29 cellular contexts compared by ENCODE assay signal in genomic region chr7:98364220-98364619, GRCh38. TPM values are rescaled to one million over a fixed set of nuclear protein-coding genes. Genes with fewer than 3 reads are reported as not detected.
"Had no signal": no experiment of that assay in that cellular context is flagged by ENCODE, and none has a peak within 500 bp of the region (broad histone marks: within the 10 kb centered on the region; RNA-seq: fewer than 3 reads in every experiment).

No MANE protein-coding gene starts in this region.

- H3K36me3 ChIP-seq: brain microvascular endothelial cell, SJCRH30 had no signal

- ATAC-seq: activated CD4-positive, alpha-beta T cell treated with anti-CD3 and anti-CD28 coated beads for 36 hours; activated CD4-positive, CD25-positive, alpha-beta regulatory T cell treated with anti-CD3 and anti-CD28 coated beads, Interleukin-2, amount 50 U/mL, for 24 hours; activated CD8-positive, alpha-beta T cell treated with anti-CD3 and anti-CD28 coated beads, Interleukin-2, amount 10 ng/mL, durations not matched to agents 7 days and 5 days; activated T-cell treated with anti-CD3 and anti-CD28 coated beads, Interleukin-2, amount 50 U/mL, for 4 hours had no signal

- H3K27me3 ChIP-seq: brain microvascular endothelial cell, SJCRH30 had no signal

- H3K4me3 Mint-ChIP-seq: activated CD4-positive, alpha-beta T cell treated with anti-CD3 and anti-CD28 coated beads for 36 hours; activated CD4-positive, alpha-beta T cell treated with anti-CD3 and anti-CD28 coated beads, Interleukin-2, amount 10 ng/mL, durations not matched to agents 7 days and 5 days; activated CD8-positive, alpha-beta T cell treated with anti-CD3 and anti-CD28 coated beads, Interleukin-2, amount 10 ng/mL, durations not matched to agents 7 days and 5 days; activated naive CD4-positive, alpha-beta T cell treated with anti-CD3 and anti-CD28 coated beads, Interleukin-2, amount 10 ng/mL, durations not matched to agents 7 days and 5 days; activated naive CD8-positive, alpha-beta T cell treated with anti-CD3 and anti-CD28 coated beads for 36 hours; activated T-cell treated with anti-CD3 and anti-CD28 coated beads, Interleukin-2, amount 50 U/mL, for 4 hours; activated T-helper 1 cell treated with anti-CD3 and anti-CD28 coated beads, Interleukin-12 subunit alpha, Interleukin-12 subunit beta, Interleukin-2, Interleukin-4 antibody, amounts not matched to agents 30 ng/mL and 10 ng/mL and 1 ng/mL, durations not matched to agents 14 hours and 24 hours and 36 hours; T-helper 2 cell treated with Interferon-gamma antibody and Interleukin-4, amounts not matched to agents 5 μg/mL and 100 μg/mL, for 36 hours had no signal

- H3K9me3 ChIP-seq: SJCRH30 had no signal

- H3K4me1 Mint-ChIP-seq: activated CD4-positive, alpha-beta T cell treated with anti-CD3 and anti-CD28 coated beads for 36 hours; activated CD4-positive, alpha-beta T cell treated with anti-CD3 and anti-CD28 coated beads, Interleukin-2, amount 10 ng/mL, durations not matched to agents 7 days and 5 days; activated naive CD4-positive, alpha-beta T cell treated with anti-CD3 and anti-CD28 coated beads, Interleukin-2, amount 10 ng/mL, durations not matched to agents 7 days and 5 days; activated naive CD8-positive, alpha-beta T cell treated with anti-CD3 and anti-CD28 coated beads for 36 hours had no signal

- H3K27me3 Mint-ChIP-seq: activated CD4-positive, alpha-beta T cell treated with anti-CD3 and anti-CD28 coated beads, Interleukin-2, amount 10 ng/mL, durations not matched to agents 7 days and 5 days had no signal

- H3K4me3 ChIP-seq: SJCRH30, SK-N-MC had no signal

- H3K9me3 Mint-ChIP-seq: activated CD4-positive, alpha-beta T cell treated with anti-CD3 and anti-CD28 coated beads, Interleukin-2, amount 10 ng/mL, durations not matched to agents 7 days and 5 days; activated naive CD4-positive, alpha-beta T cell treated with anti-CD3 and anti-CD28 coated beads, Interleukin-2, amount 10 ng/mL, durations not matched to agents 7 days and 5 days; activated naive CD8-positive, alpha-beta T cell treated with anti-CD3 and anti-CD28 coated beads for 36 hours; activated T-cell treated with anti-CD3 and anti-CD28 coated beads, Interleukin-2, amount 50 U/mL, for 4 hours; activated T-helper 1 cell treated with anti-CD3 and anti-CD28 coated beads, Interleukin-12 subunit alpha, Interleukin-12 subunit beta, Interleukin-2, Interleukin-4 antibody, amounts not matched to agents 30 ng/mL and 10 ng/mL and 1 ng/mL, durations not matched to agents 14 hours and 24 hours and 36 hours; T-helper 2 cell treated with Interferon-gamma antibody and Interleukin-4, amounts not matched to agents 5 μg/mL and 100 μg/mL, for 36 hours had no signal

- H3K36me3 Mint-ChIP-seq: activated naive CD4-positive, alpha-beta T cell treated with anti-CD3 and anti-CD28 coated beads, Interleukin-2, amount 10 ng/mL, durations not matched to agents 7 days and 5 days had no signal

- H3K27ac ChIP-seq: brain microvascular endothelial cell, SJCRH30, SK-N-MC had no signal

- H3K27ac Mint-ChIP-seq: activated CD4-positive, alpha-beta T cell treated with anti-CD3 and anti-CD28 coated beads for 36 hours; activated CD4-positive, alpha-beta T cell treated with anti-CD3 and anti-CD28 coated beads, Interleukin-2, amount 10 ng/mL, durations not matched to agents 7 days and 5 days; activated CD8-positive, alpha-beta T cell treated with anti-CD3 and anti-CD28 coated beads, Interleukin-2, amount 10 ng/mL, durations not matched to agents 7 days and 5 days; activated naive CD4-positive, alpha-beta T cell treated with anti-CD3 and anti-CD28 coated beads, Interleukin-2, amount 10 ng/mL, durations not matched to agents 7 days and 5 days; activated naive CD8-positive, alpha-beta T cell treated with anti-CD3 and anti-CD28 coated beads for 36 hours; activated T-helper 1 cell treated with anti-CD3 and anti-CD28 coated beads, Interleukin-12 subunit alpha, Interleukin-12 subunit beta, Interleukin-2, Interleukin-4 antibody, amounts not matched to agents 30 ng/mL and 10 ng/mL and 1 ng/mL, durations not matched to agents 14 hours and 24 hours and 36 hours; T-helper 2 cell treated with Interferon-gamma antibody and Interleukin-4, amounts not matched to agents 5 μg/mL and 100 μg/mL, for 36 hours had no signal

- DNase-seq: activated CD4-positive, alpha-beta T cell treated with anti-CD3 and anti-CD28 coated beads for 36 hours; activated CD4-positive, alpha-beta T cell treated with anti-CD3 and anti-CD28 coated beads, Interleukin-2, amount 10 ng/mL, durations not matched to agents 7 days and 5 days; activated CD4-positive, alpha-beta T cell treated with anti-CD3 and anti-CD28 coated beads, Interleukin-2, amount 50 U/mL, for 48 hours; activated CD8-positive, alpha-beta T cell treated with anti-CD3 and anti-CD28 coated beads, Interleukin-2, amount 10 ng/mL, durations not matched to agents 7 days and 5 days; activated naive CD4-positive, alpha-beta T cell treated with anti-CD3 and anti-CD28 coated beads, Interleukin-2, amount 10 ng/mL, durations not matched to agents 7 days and 5 days; activated naive CD8-positive, alpha-beta T cell treated with anti-CD3 and anti-CD28 coated beads for 36 hours; activated T-cell treated with anti-CD3 and anti-CD28 coated beads, Interleukin-2, amount 50 U/mL, for 4 hours; amniotic stem cell; aorta; brain microvascular endothelial cell; central memory CD4-positive, alpha-beta T cell; NCI-H1092 treated with DMSO at 0.1 percent for 48 hours; NCI-H1417; NCI-H146; NCI-H187; NCI-H2029 treated with DMSO at 0.1 percent for 48 hours; NCI-H2107; NCI-H2171; NCI-H510A; NCI-H526; NCI-H748 treated with DMSO at 0.1 percent for 48 hours; NK-92 treated with Interleukin-12 subunit alpha and Interleukin-12 subunit beta, amount 100 ng/mL, for 24 hours; SHP77; SJCRH30 had no signal

RNA-seq across cellular contexts. Expression of gene BAIAP2L1, which starts 36.7 kb away (rescaled TPM):
- total RNA-seq: OCI-LY7 had no signal
